24 cellular contexts compared by ENCODE assay signal in genomic region chr10:120172371-120172770, GRCh38.
DNase-seq lines count a peak whose midpoint lies in the region; ATAC-seq, FAIRE-seq and TF ChIP-seq lines count a peak whose summit lies in the region.
"Had no signal": no experiment of that assay in that cellular context is flagged by ENCODE, and none has a peak within 500 bp of the region (broad histone marks: within the 10 kb centered on the region; RNA-seq: fewer than 3 reads in every experiment).

No MANE protein-coding gene starts in this region.

- no peaks in the 10 kb centered on the region for H3K36me3 Mint-ChIP-seq in astrocyte (ENCODE audit: low read depth, unreplicated experiment)
- H3K36me3 Mint-ChIP-seq: immature natural killer cell, type B pancreatic cell had no signal

- H3K4me2 ChIP-seq in SK-N-SH (no peak overlapping the region), astrocyte (ENCODE audit: low read length) (no peak overlapping the region), smooth muscle cell (no peak overlapping the region)

- H3K27me3 ChIP-seq in SK-N-SH (ENCODE audit: insufficient read depth) (no peaks in the 10 kb centered on the region), astrocyte (ENCODE audit: insufficient read depth, low read length) (no peaks in the 10 kb centered on the region), smooth muscle cell (ENCODE audit: low read depth) (no peaks in the 10 kb centered on the region)
- H3K27me3 ChIP-seq: BE2C had no signal

- no peaks in the 10 kb centered on the region for H3K9me3 Mint-ChIP-seq in astrocyte (ENCODE audit: unreplicated experiment)
- H3K9me3 Mint-ChIP-seq: activated CD8-positive, alpha-beta T cell treated with anti-CD3 and anti-CD28 coated beads for 36 hours; immature natural killer cell; type B pancreatic cell had no signal

- WGBS in SK-N-SH (ENCODE audit: low lambda C conversion rate): 52% methylated on average over 4 of the region's 4 CpGs
- WGBS in smooth muscle cell (ENCODE audit: low lambda C conversion rate): 55% methylated on average over 4 of the region's 4 CpGs

- TF ChIP-seq EP300 in SK-N-SH (IDR thresholded peaks at IDR 0.05; ENCODE audit: borderline replicate concordance in 1 of 2, low read depth in 1 of 2, low read length in 1 of 2): no peak

- H4K20me1 ChIP-seq in SK-N-SH (ENCODE audit: insufficient read depth) (no peaks in the 10 kb centered on the region), astrocyte (ENCODE audit: insufficient read depth, low read length) (no peaks in the 10 kb centered on the region), smooth muscle cell (ENCODE audit: low read depth) (no peaks in the 10 kb centered on the region)

- TF ChIP-seq RAD21 in SK-N-SH (IDR thresholded peaks at IDR 0.05; ENCODE audit: low read length): no peak

- H3K4me1 ChIP-seq in SK-N-SH (ENCODE audit: control insufficient read depth in 1 of 2, insufficient read depth in 2 of 2, low read depth in 1 of 2, low read length in 1 of 2): no peaks in the 10 kb centered on the region
- peaks cover 3% of the 10 kb centered on the region for H3K4me1 ChIP-seq in astrocyte (ENCODE audit: insufficient read depth, low read length)
- no peaks in the 10 kb centered on the region for H3K4me1 ChIP-seq in smooth muscle cell (ENCODE audit: low read depth)
- H3K4me1 ChIP-seq: BE2C had no signal

- ATAC-seq in SK-N-SH treated with all-trans-retinoic acid at 6 μM for 48 hours (no peak; the same call in 2 of the 3 replicates), GM21423 (IDR thresholded peaks at IDR 0.05; ENCODE audit: unreplicated experiment) (no peak), HG03095 (IDR thresholded peaks at IDR 0.05; ENCODE audit: unreplicated experiment) (no peak)
- ATAC-seq: activated CD8-positive, alpha-beta T cell treated with anti-CD3 and anti-CD28 coated beads for 36 hours; K562 had no signal

- no peak for DNase-seq in SK-N-SH
- peak; percentile 66 for DNase-seq in astrocyte (ENCODE audit: low read depth)
- DNase-seq in iris pigment epithelial cell (ENCODE audit: low read depth): peak; percentile 58
- DNase-seq in smooth muscle cell (lab: John Stamatoyannopoulos, UW; ENCODE audit: unreplicated experiment): no peak
- DNase-seq in activated effector memory CD4-positive, alpha-beta T cell treated with anti-CD3 and anti-CD28 coated beads, Interleukin-2, amount 50 U/mL, for 16 hours: no peak
- DNase-seq: activated CD8-positive, alpha-beta T cell treated with anti-CD3 and anti-CD28 coated beads for 36 hours; activated T-cell treated with anti-CD3 and anti-CD28 coated beads, Interleukin-2, amount 50 U/mL, for 1 hour; BE2C; caudate nucleus; COR-L47; dorsolateral prefrontal cortex; HCEC 1CT; head of caudate nucleus; immature natural killer cell; NCI-H2171 treated with DMSO at 0.1 percent for 48 hours; occipital lobe; SW 1271 had no signal

- H3K27ac ChIP-seq in SK-N-SH (ENCODE audit: low read depth in 2 of 2, low read length in 1 of 2) (no peak overlapping the region), astrocyte (ENCODE audit: low read depth, low read length) (no peak overlapping the region), smooth muscle cell (ENCODE audit: low read depth) (no peak overlapping the region)
- H3K27ac ChIP-seq: 22Rv1, dorsolateral prefrontal cortex had no signal

- no peaks in the 10 kb centered on the region for H3K9me2 ChIP-seq in SK-N-SH

- H3K27ac Mint-ChIP-seq in astrocyte (ENCODE audit: unreplicated experiment): peak overlapping the region; percentile 7
- H3K27ac Mint-ChIP-seq: activated CD8-positive, alpha-beta T cell treated with anti-CD3 and anti-CD28 coated beads for 36 hours; immature natural killer cell; type B pancreatic cell had no signal

- H3K27me3 Mint-ChIP-seq in astrocyte (ENCODE audit: low read depth, unreplicated experiment): no peaks in the 10 kb centered on the region

- no peak for FAIRE-seq in astrocyte (lab: Jason Lieb, UNC)
- FAIRE-seq: endothelial cell of umbilical vein, K562 had no signal

- H3K4me3 ChIP-seq in SK-N-SH (ENCODE audit: low read depth in 2 of 2, low read length in 1 of 2): no peak overlapping the region
- H3K4me3 ChIP-seq in astrocyte (ENCODE audit: insufficient read depth, low read depth, low read length): no peak overlapping the region
- H3K4me3 ChIP-seq in smooth muscle cell: no peak overlapping the region
- H3K4me3 ChIP-seq: dorsolateral prefrontal cortex, K562 had no signal

- H3K36me3 ChIP-seq in SK-N-SH (replicated peaks in 1 of 2; ENCODE audit: control insufficient read depth in 1 of 2, insufficient read depth in 2 of 2, low read length in 1 of 2) (no peaks in the 10 kb centered on the region), astrocyte (ENCODE audit: insufficient read depth, low read length) (no peaks in the 10 kb centered on the region), smooth muscle cell (ENCODE audit: low read depth) (no peaks in the 10 kb centered on the region)
- H3K36me3 ChIP-seq: BE2C had no signal

- H3F3A ChIP-seq in SK-N-SH (replicated peaks; ENCODE audit: insufficient read depth): no peaks in the 10 kb centered on the region
- H3F3A ChIP-seq in smooth muscle cell (ENCODE audit: low read depth): no peaks in the 10 kb centered on the region

- H3K9me3 ChIP-seq in SK-N-SH: no peaks in the 10 kb centered on the region
- H3K9me3 ChIP-seq in astrocyte (ENCODE audit: insufficient read depth, low read depth, low read length): no peaks in the 10 kb centered on the region
- H3K9me3 ChIP-seq in smooth muscle cell (replicated peaks; ENCODE audit: low read depth): no peaks in the 10 kb centered on the region
- H3K9me3 ChIP-seq: BE2C had no signal

- POLR2A ChIA-PET in SK-N-SH (lab: Yijun Ruan, JAX): no interaction called here

- CTCF ChIA-PET in SK-N-SH (lab: Yijun Ruan, JAX): no interaction called here

- TF ChIP-seq CTCF in SK-N-SH (IDR thresholded peaks at IDR 0.05): no peak
- no peak for TF ChIP-seq CTCF in astrocyte (IDR thresholded peaks at IDR 0.05; ENCODE audit: insufficient read depth, low read depth, low read length)
- no peak for TF ChIP-seq CTCF in smooth muscle cell (IDR thresholded peaks at IDR 0.05; ENCODE audit: borderline replicate concordance, insufficient read depth, poor library complexity, severe bottlenecking)

- no peaks in the 10 kb centered on the region for H3K79me2 ChIP-seq in SK-N-SH (ENCODE audit: insufficient read depth)
- H3K79me2 ChIP-seq in astrocyte (ENCODE audit: insufficient read depth, low read length): no peaks in the 10 kb centered on the region
- H3K79me2 ChIP-seq in smooth muscle cell (ENCODE audit: low read depth): no peaks in the 10 kb centered on the region

- no peak overlapping the region for H3K4me3 Mint-ChIP-seq in astrocyte (ENCODE audit: unreplicated experiment)
- H3K4me3 Mint-ChIP-seq: activated CD8-positive, alpha-beta T cell treated with anti-CD3 and anti-CD28 coated beads for 36 hours; immature natural killer cell; type B pancreatic cell had no signal

- H3K9ac ChIP-seq in SK-N-SH (no peak overlapping the region), astrocyte (ENCODE audit: low read length) (no peak overlapping the region), smooth muscle cell (ENCODE audit: low read depth) (no peak overlapping the region)

- H2AFZ ChIP-seq in SK-N-SH (ENCODE audit: low read depth) (peak overlapping the region; percentile 2; the same call in 1 of the 2 replicates), astrocyte (ENCODE audit: low read depth, low read length) (no peak overlapping the region), smooth muscle cell (ENCODE audit: low read depth) (peak overlapping the region; percentile 66)

- H3K4me1 Mint-ChIP-seq in astrocyte (ENCODE audit: low read depth, unreplicated experiment): peaks cover 12% of the 10 kb centered on the region
- H3K4me1 Mint-ChIP-seq: immature natural killer cell had no signal

TF ChIP-seq in SK-N-SH, 30 proteins besides CTCF, POLR2A, EP300 and RAD21:
- TF ChIP-seq NRF1 (IDR thresholded peaks at IDR 0.05; ENCODE audit: low read depth, low read length) (no peak), FOSL2 (IDR thresholded peaks at IDR 0.05; ENCODE audit: borderline replicate concordance, low read depth) (peak; percentile 36; the same call in 1 of the 2 replicates)
TF ChIP-seq in SK-N-SH: peak in this region for 1.

TF ChIP-seq in SK-N-SH treated with all-trans-retinoic acid at 6 μM for 48 hours, 23 proteins besides CTCF, POLR2A, EP300 and RAD21:
- TF ChIP-seq ZNF70 (CRISPR knock-in tag; IDR thresholded peaks at IDR 0.05): no peak
- TF ChIP-seq PPARA (CRISPR knock-in tag; IDR thresholded peaks at IDR 0.05; ENCODE audit: borderline replicate concordance): no peak
- TF ChIP-seq ZFP30 (CRISPR knock-in tag; IDR thresholded peaks at IDR 0.05): no peak
- no peak for TF ChIP-seq POU6F1 (CRISPR knock-in tag; IDR thresholded peaks at IDR 0.05; ENCODE audit: borderline replicate concordance, low read depth)

Comparison
In these comparisons a context has a peak if more than half of its experiments do, and no peak if none do; other contexts are left out.
1. DNase-seq: peak in astrocyte (single experiment) and iris pigment epithelial cell (single experiment); none in SK-N-SH (single experiment), smooth muscle cell (single experiment) and activated effector memory CD4-positive, alpha-beta T cell treated with anti-CD3 and anti-CD28 coated beads, Interleukin-2, amount 50 U/mL, for 16 hours (single experiment).